Comparison of ENCODE assay signal across 23 cellular contexts in genomic region chr9:8332296-8332695, GRCh38.
DNase-seq lines count a peak whose midpoint lies in the region; ATAC-seq, FAIRE-seq and TF ChIP-seq lines count a peak whose summit lies in the region.
"Had no signal": no experiment of that assay in that cellular context is flagged by ENCODE, and none has a peak within 500 bp of the region (broad histone marks: within the 10 kb centered on the region; RNA-seq: fewer than 3 reads in every experiment).

No MANE protein-coding gene starts in this region.

- DNase-seq in RCC 7860 (ENCODE audit: low spot score) (peak; percentile 49), kidney tubule cell (ENCODE audit: low spot score) (peak; percentile 49), nephron progenitor cell (no peak)
- no peak for DNase-seq in effector CD8-positive, alpha-beta T cell (lab: John Stamatoyannopoulos, UW)
- no peak for DNase-seq in activated CD4-positive, alpha-beta T cell treated with anti-CD3 and anti-CD28 coated beads, Interleukin-2, amount 10 ng/mL, durations not matched to agents 24 days and 14 days
- DNase-seq: AML-193; Caco-2; CD4-positive, alpha-beta T cell; DMS153; DMS79 treated with DMSO at 0.1 percent for 48 hours; GF-D8; HCEC 1CT had no signal

- ATAC-seq in HG02623 (IDR thresholded peaks at IDR 0.05; ENCODE audit: unreplicated experiment) (no peak), GM18502 (IDR thresholded peaks at IDR 0.05; ENCODE audit: poor library complexity, unreplicated experiment) (no peak)
- ATAC-seq: A549, GM23338, HepG2 had no signal

- peaks cover 24% of the 10 kb centered on the region for H3K4me1 Mint-ChIP-seq in nephron progenitor cell
- no peaks in the 10 kb centered on the region for H3K4me1 Mint-ChIP-seq in activated CD4-positive, alpha-beta T cell treated with anti-CD3 and anti-CD28 coated beads, Interleukin-2, amount 10 ng/mL, durations not matched to agents 24 days and 14 days
- H3K4me1 Mint-ChIP-seq: GM23338 had no signal

- TF ChIP-seq CTCF in nephron progenitor cell (IDR thresholded peaks at IDR 0.05): no peak

- FAIRE-seq in RCC 7860 (lab: Jason Lieb, UNC): peak; percentile 65
- FAIRE-seq: A549, GM19239, H54, HepG2 had no signal

- no peak overlapping the region for H3K4me3 Mint-ChIP-seq in nephron progenitor cell
- no peak overlapping the region for H3K4me3 Mint-ChIP-seq in activated CD4-positive, alpha-beta T cell treated with anti-CD3 and anti-CD28 coated beads, Interleukin-2, amount 10 ng/mL, durations not matched to agents 24 days and 14 days
- H3K4me3 Mint-ChIP-seq: CD4-positive, alpha-beta T cell; GM23338; IgD-negative memory B cell had no signal

- intact Hi-C loops in activated CD4-positive, alpha-beta T cell treated with anti-CD3 and anti-CD28 coated beads, Interleukin-2, amount 10 ng/mL, durations not matched to agents 24 days and 14 days (cut with micrococcal nuclease): no loop called here

- H3K27ac ChIP-seq in cingulate gyrus (ENCODE audit: low read depth, low read length): peak overlapping the region; percentile 2
- H3K27ac ChIP-seq: 22Rv1, A549, C4-2B had no signal

- peaks cover 10% of the 10 kb centered on the region for H3K27me3 Mint-ChIP-seq in nephron progenitor cell (ENCODE audit: low read depth, poor library complexity)
- H3K27me3 Mint-ChIP-seq in activated CD4-positive, alpha-beta T cell treated with anti-CD3 and anti-CD28 coated beads, Interleukin-2, amount 10 ng/mL, durations not matched to agents 24 days and 14 days: no peaks in the 10 kb centered on the region
- H3K27me3 Mint-ChIP-seq: CD4-positive, alpha-beta T cell; IgD-negative memory B cell had no signal

- H3K36me3 Mint-ChIP-seq in nephron progenitor cell (ENCODE audit: low read depth): peaks cover 98% of the 10 kb centered on the region
- no peaks in the 10 kb centered on the region for H3K36me3 Mint-ChIP-seq in activated CD4-positive, alpha-beta T cell treated with anti-CD3 and anti-CD28 coated beads, Interleukin-2, amount 10 ng/mL, durations not matched to agents 24 days and 14 days (ENCODE audit: low read depth)

- H3K9me3 Mint-ChIP-seq in nephron progenitor cell: peaks cover 82% of the 10 kb centered on the region
- H3K9me3 Mint-ChIP-seq in activated CD4-positive, alpha-beta T cell treated with anti-CD3 and anti-CD28 coated beads, Interleukin-2, amount 10 ng/mL, durations not matched to agents 24 days and 14 days: no peaks in the 10 kb centered on the region
- H3K9me3 Mint-ChIP-seq: CD4-positive, alpha-beta T cell; GM23338 had no signal

- peak overlapping the region; percentile 43 for H3K27ac Mint-ChIP-seq in nephron progenitor cell
- no peak overlapping the region for H3K27ac Mint-ChIP-seq in activated CD4-positive, alpha-beta T cell treated with anti-CD3 and anti-CD28 coated beads, Interleukin-2, amount 10 ng/mL, durations not matched to agents 24 days and 14 days
- H3K27ac Mint-ChIP-seq: CD4-positive, alpha-beta T cell; GM23338; IgD-negative memory B cell had no signal

Comparison
In these comparisons a context has a peak if more than half of its experiments do, and no peak if none do; other contexts are left out.
1. DNase-seq: peak in RCC 7860 (single experiment) and kidney tubule cell (single experiment); none in nephron progenitor cell (single experiment), effector CD8-positive, alpha-beta T cell (single experiment) and activated CD4-positive, alpha-beta T cell treated with anti-CD3 and anti-CD28 coated beads, Interleukin-2, amount 10 ng/mL, durations not matched to agents 24 days and 14 days (single experiment).